In genomic region chr1:67500413-67500959, GRCh38 we compare ENCODE assay signal across 1 cellular context.
TF ChIP-seq lines count a peak whose summit lies in the region.

No MANE protein-coding gene starts in this region.

TF ChIP-seq in HepG2, 621 proteins besides CTCF, POLR2A, EP300 and RAD21 (continued from another document):
- TF ChIP-seq ZBTB10 (CRISPR knock-in tag; IDR thresholded peaks at IDR 0.05; ENCODE audit: borderline replicate concordance) (no peak), MBD4 (IDR thresholded peaks at IDR 0.05; ENCODE audit: borderline replicate concordance, low read length) (no peak), DNMT1 (CRISPR knock-in tag; IDR thresholded peaks at IDR 0.05) (no peak), ZNF7 (CRISPR knock-in tag; IDR thresholded peaks at IDR 0.05) (no peak), NAIF1 (CRISPR knock-in tag; IDR thresholded peaks at IDR 0.05; ENCODE audit: borderline replicate concordance) (no peak), SP140L (CRISPR knock-in tag; IDR thresholded peaks at IDR 0.05; ENCODE audit: borderline replicate concordance) (no peak), PHF5A (CRISPR knock-in tag; IDR thresholded peaks at IDR 0.05; ENCODE audit: low read depth, unreplicated experiment) (no peak), NFIC (IDR thresholded peaks at IDR 0.05; ENCODE audit: low read length) (no peak), ZBTB39 (CRISPR knock-in tag; IDR thresholded peaks at IDR 0.05) (no peak), ATAD3A (CRISPR knock-in tag; IDR thresholded peaks at IDR 0.05) (no peak), MAFF (IDR thresholded peaks at IDR 0.05; ENCODE audit: low read depth, low read length) (no peak), SOX6 (IDR thresholded peaks at IDR 0.05) (no peak), SOX6 (CRISPR knock-in tag; IDR thresholded peaks at IDR 0.05) (peak; percentile 47), IKZF5 (CRISPR knock-in tag; IDR thresholded peaks at IDR 0.05) (peak; percentile 63; the same call in 1 of the 2 replicates), XRCC5 (optimal IDR thresholded peaks at IDR 0.05; ENCODE audit: low read length) (peak; percentile 53), ZFP91 (CRISPR knock-in tag; IDR thresholded peaks at IDR 0.05; ENCODE audit: borderline replicate concordance) (0 out of 2 replicates have a peak, but pooled peaks have one; percentile 45), ZGPAT (CRISPR knock-in tag; IDR thresholded peaks at IDR 0.05) (0 out of 2 replicates have a peak, but pooled peaks have one; percentile 22), ZFX (CRISPR knock-in tag; IDR thresholded peaks at IDR 0.05; ENCODE audit: low read depth) (peak; percentile 33; the same call in 1 of the 2 replicates), EHMT2 (IDR thresholded peaks at IDR 0.05; ENCODE audit: borderline replicate concordance, low read depth, low read length) (no peak), ARID2 (CRISPR knock-in tag; IDR thresholded peaks at IDR 0.05; ENCODE audit: borderline replicate concordance) (no peak), ZNF720 (CRISPR knock-in tag; IDR thresholded peaks at IDR 0.05) (no peak), ZNF468 (CRISPR knock-in tag; IDR thresholded peaks at IDR 0.05) (no peak), ZFP62 (CRISPR knock-in tag; IDR thresholded peaks at IDR 0.05) (no peak), MIER3 (CRISPR knock-in tag; IDR thresholded peaks at IDR 0.05; ENCODE audit: borderline replicate concordance) (0 out of 2 replicates have a peak, but pooled peaks have one; percentile 54), PHB2 (IDR thresholded peaks at IDR 0.05; ENCODE audit: partially characterized antibody) (no peak), ZNF260 (CRISPR knock-in tag; IDR thresholded peaks at IDR 0.05; ENCODE audit: borderline replicate concordance, low read depth) (no peak)
- TF ChIP-seq, protein P1, sequence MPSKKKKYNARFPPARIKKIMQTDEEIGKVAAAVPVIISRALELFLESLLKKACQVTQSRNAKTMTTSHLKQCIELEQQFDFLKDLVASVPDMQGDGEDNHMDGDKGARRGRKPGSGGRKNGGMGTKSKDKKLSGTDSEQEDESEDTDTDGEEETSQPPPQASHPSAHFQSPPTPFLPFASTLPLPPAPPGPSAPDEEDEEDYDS (CRISPR knock-in tag; IDR thresholded peaks at IDR 0.05) = no peak
- TF ChIP-seq, protein P2, sequence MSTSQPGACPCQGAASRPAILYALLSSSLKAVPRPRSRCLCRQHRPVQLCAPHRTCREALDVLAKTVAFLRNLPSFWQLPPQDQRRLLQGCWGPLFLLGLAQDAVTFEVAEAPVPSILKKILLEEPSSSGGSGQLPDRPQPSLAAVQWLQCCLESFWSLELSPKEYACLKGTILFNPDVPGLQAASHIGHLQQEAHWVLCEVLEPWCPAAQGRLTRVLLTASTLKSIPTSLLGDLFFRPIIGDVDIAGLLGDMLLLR (CRISPR knock-in tag; IDR thresholded peaks at IDR 0.05) = no peak
